In the genomic region with DNA sequence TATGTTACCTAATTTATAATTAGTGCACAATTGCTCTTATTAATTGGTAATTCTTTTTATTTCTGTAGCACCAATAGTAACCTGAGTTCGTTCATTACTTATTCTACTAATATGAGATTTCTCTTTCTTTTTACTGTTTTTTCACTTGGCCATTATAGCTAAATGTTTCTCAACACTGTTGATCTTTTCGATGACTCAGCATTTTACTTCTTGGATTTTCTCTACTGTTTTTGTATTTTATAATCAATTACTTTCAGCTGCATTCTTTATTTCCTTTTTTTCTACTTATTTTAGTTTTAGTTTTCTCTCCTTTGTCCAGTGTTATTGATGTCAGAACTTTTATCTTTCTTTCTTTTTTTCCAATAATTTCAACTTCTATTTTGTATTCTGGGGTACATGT, we compare ENCODE assay signal across 31 cellular contexts.
"Had no signal": no experiment of that assay in that cellular context is flagged by ENCODE, and none has a peak within 500 bp of the region (broad histone marks: within the 10 kb centered on the region; RNA-seq: fewer than 3 reads in every experiment).

No MANE protein-coding gene starts in this region.

- H3K4me3 ChIP-seq: adrenal gland, body of pancreas, esophagus squamous epithelium, gastroesophageal sphincter, heart right ventricle, hepatocyte had no signal

- FAIRE-seq: colon, endothelial cell of umbilical vein had no signal

- DNase-seq: activated CD4-positive, alpha-beta memory T cell treated with anti-CD3 and anti-CD28 coated beads for 36 hours; activated CD4-positive, alpha-beta T cell treated with anti-CD3 and anti-CD28 coated beads for 36 hours; activated CD4-positive, alpha-beta T cell treated with anti-CD3 and anti-CD28 coated beads, Interleukin-2, amount 10 ng/mL, durations not matched to agents 24 days and 14 days; activated CD4-positive, CD25-positive, alpha-beta regulatory T cell; activated CD4-positive, CD25-positive, alpha-beta regulatory T cell treated with anti-CD3 and anti-CD28 coated beads, Interleukin-2, amount 50 U/mL, for 72 hours; activated CD8-positive, alpha-beta memory T cell treated with anti-CD3 and anti-CD28 coated beads, Interleukin-2, amount 10 ng/mL, durations not matched to agents 7 days and 5 days; activated CD8-positive, alpha-beta memory T cell treated with anti-CD3 and anti-CD28 coated beads, Interleukin-2, amount 50 U/mL, for 4 hours; activated CD8-positive, alpha-beta T cell treated with anti-CD3 and anti-CD28 coated beads, Interleukin-2, amount 10 ng/mL, durations not matched to agents 7 days and 5 days; activated effector memory CD4-positive, alpha-beta T cell treated with anti-CD3 and anti-CD28 coated beads, Interleukin-2, amount 50 U/mL, for 16 hours; activated naive CD4-positive, alpha-beta T cell treated with anti-CD3 and anti-CD28 coated beads for 36 hours; activated naive CD8-positive, alpha-beta T cell treated with anti-CD3 and anti-CD28 coated beads for 36 hours; activated naive CD8-positive, alpha-beta T cell treated with anti-CD3 and anti-CD28 coated beads, Interleukin-2, amount 50 U/mL, for 24 hours; activated T-cell treated with anti-CD3 and anti-CD28 coated beads, Interleukin-2, amount 50 U/mL, for 1 hour; activated T-cell treated with anti-CD3 and anti-CD28 coated beads, Interleukin-2, amount 50 U/mL, for 48 hours; adrenal gland; amygdala; aorta; body of pancreas; cortex of kidney; dermis blood vessel endothelial cell; effector CD4-positive, alpha-beta T cell; effector memory CD8-positive, alpha-beta T cell; esophagus squamous epithelium; foreskin melanocyte; heart right ventricle; T1000 had no signal

- H2AFZ ChIP-seq: hepatocyte had no signal

- H3K27ac ChIP-seq: adrenal gland, body of pancreas, epithelial cell of prostate, esophagus squamous epithelium, gastroesophageal sphincter, heart right ventricle, hepatocyte had no signal

- H3K79me2 ChIP-seq: hepatocyte had no signal

- H3K36me3 ChIP-seq: adrenal gland, esophagus squamous epithelium, gastroesophageal sphincter, heart right ventricle had no signal

- ATAC-seq: activated CD4-positive, alpha-beta T cell treated with anti-CD3 and anti-CD28 coated beads for 36 hours; activated CD8-positive, alpha-beta memory T cell treated with anti-CD3 and anti-CD28 coated beads, Interleukin-2, amount 10 ng/mL, durations not matched to agents 7 days and 5 days; activated CD8-positive, alpha-beta T cell treated with anti-CD3 and anti-CD28 coated beads, Interleukin-2, amount 10 ng/mL, durations not matched to agents 7 days and 5 days; activated naive CD8-positive, alpha-beta T cell treated with anti-CD3 and anti-CD28 coated beads, Interleukin-2, amount 50 U/mL, for 24 hours; body of pancreas; effector memory CD8-positive, alpha-beta T cell; gastroesophageal sphincter; heart right ventricle had no signal

- H3K9me3 ChIP-seq: adrenal gland had no signal

- H3K4me1 ChIP-seq: adrenal gland, body of pancreas, esophagus squamous epithelium, gastroesophageal sphincter, heart right ventricle had no signal

- H3K27me3 ChIP-seq: adrenal gland, body of pancreas, esophagus squamous epithelium, gastroesophageal sphincter, heart right ventricle, hepatocyte had no signal

- H3K4me2 ChIP-seq: hepatocyte had no signal
